28 cellular contexts compared by ENCODE assay signal in genomic region chr16:81416749-81417148, GRCh38.
"Had no signal": no experiment of that assay in that cellular context is flagged by ENCODE, and none has a peak within 500 bp of the region (broad histone marks: within the 10 kb centered on the region; RNA-seq: fewer than 3 reads in every experiment).

No MANE protein-coding gene starts in this region.

- H3K36me3 Mint-ChIP-seq: naive B cell; naive thymus-derived CD8-positive, alpha-beta T cell; stimulated activated effector memory CD8-positive, alpha-beta T cell treated with anti-CD3 and anti-CD28 coated beads, Interleukin-12 subunit alpha, Interleukin-12 subunit beta, amount 100 ng/mL, for 72 hours; type B pancreatic cell had no signal

- H3K4me1 ChIP-seq: parathyroid adenoma, psoas muscle, right lobe of liver, sigmoid colon, stomach, tibial nerve, upper lobe of right lung, uterus had no signal

- H3K79me2 ChIP-seq: parathyroid adenoma had no signal

- H3K4me3 ChIP-seq: ovary, psoas muscle, right lobe of liver, sigmoid colon, stomach, thoracic aorta, thyroid gland, tibial nerve, upper lobe of right lung, uterus had no signal

- ATAC-seq: naive thymus-derived CD8-positive, alpha-beta T cell; psoas muscle; right cardiac atrium; right lobe of liver; stimulated activated effector memory CD8-positive, alpha-beta T cell treated with anti-CD3 and anti-CD28 coated beads, Interleukin-12 subunit alpha, Interleukin-12 subunit beta, amount 100 ng/mL, for 72 hours; stimulated activated naive B cell treated with anti-CD40 and anti-IgM and Interleukin-4, amounts not matched to agents 10 μg/mL and 1 μg/mL and 100 μg/mL, for 72 hours; upper lobe of right lung had no signal

- H3K27ac Mint-ChIP-seq: nephron; progenitor cell of endocrine pancreas; stimulated activated effector memory CD8-positive, alpha-beta T cell treated with anti-CD3 and anti-CD28 coated beads, Interleukin-12 subunit alpha, Interleukin-12 subunit beta, amount 100 ng/mL, for 72 hours; stimulated activated naive B cell treated with anti-CD40 and anti-IgM and Interleukin-4, amounts not matched to agents 10 μg/mL and 1 μg/mL and 100 μg/mL, for 72 hours; stimulated activated naive CD8-positive, alpha-beta T cell treated with anti-CD3 and anti-CD28 coated beads, Interleukin-15, Interleukin-2, amounts not matched to agents 100 ng/mL and 50 ng/mL, for 24 hours; type B pancreatic cell had no signal

- H3K36me3 ChIP-seq: ovary, right lobe of liver, sigmoid colon, stomach, thoracic aorta, thyroid gland, tibial nerve, upper lobe of right lung, uterus had no signal

- H3K27me3 ChIP-seq: ovary, right lobe of liver, sigmoid colon, stomach, thyroid gland, tibial nerve, upper lobe of right lung, uterus had no signal

- H3K9ac ChIP-seq: parathyroid adenoma had no signal

- H3K4me3 Mint-ChIP-seq: naive B cell; naive thymus-derived CD8-positive, alpha-beta T cell; nephron; neural crest cell; stimulated activated effector memory CD8-positive, alpha-beta T cell treated with anti-CD3 and anti-CD28 coated beads, Interleukin-12 subunit alpha, Interleukin-12 subunit beta, amount 100 ng/mL, for 72 hours; stimulated activated naive B cell treated with anti-CD40 and anti-IgM and Interleukin-4, amounts not matched to agents 10 μg/mL and 1 μg/mL and 100 μg/mL, for 72 hours; stimulated activated naive CD8-positive, alpha-beta T cell treated with anti-CD3 and anti-CD28 coated beads, Interleukin-15, Interleukin-2, amounts not matched to agents 100 ng/mL and 50 ng/mL, for 24 hours; type B pancreatic cell had no signal

- H3K9me3 ChIP-seq: ovary, psoas muscle, right lobe of liver, sigmoid colon, stomach, thoracic aorta, thyroid gland, upper lobe of right lung, uterus had no signal

- H3K9me3 Mint-ChIP-seq: naive B cell; naive thymus-derived CD8-positive, alpha-beta T cell; neural crest cell; stimulated activated effector memory CD8-positive, alpha-beta T cell treated with anti-CD3 and anti-CD28 coated beads, Interleukin-12 subunit alpha, Interleukin-12 subunit beta, amount 100 ng/mL, for 72 hours; stimulated activated naive B cell treated with anti-CD40 and anti-IgM and Interleukin-4, amounts not matched to agents 10 μg/mL and 1 μg/mL and 100 μg/mL, for 72 hours; stimulated activated naive CD8-positive, alpha-beta T cell treated with anti-CD3 and anti-CD28 coated beads, Interleukin-15, Interleukin-2, amounts not matched to agents 100 ng/mL and 50 ng/mL, for 24 hours; type B pancreatic cell had no signal

- H3K4me1 Mint-ChIP-seq: stimulated activated effector memory CD8-positive, alpha-beta T cell treated with anti-CD3 and anti-CD28 coated beads, Interleukin-12 subunit alpha, Interleukin-12 subunit beta, amount 100 ng/mL, for 72 hours had no signal

- DNase-seq: naive B cell; naive thymus-derived CD8-positive, alpha-beta T cell; occipital lobe; ovary; psoas muscle; right cardiac atrium; right lobe of liver; sigmoid colon; small intestine; stimulated activated CD4-positive, alpha-beta T cell treated with anti-CD3 and anti-CD28 coated beads, Interleukin-15, amount 100 ng/mL, for 24 hours; stimulated activated CD4-positive, alpha-beta T cell treated with anti-CD3 and anti-CD28 coated beads, Interleukin-2, amount 100 ng/mL, for 24 hours; stimulated activated CD4-positive, alpha-beta T cell treated with anti-CD3 and anti-CD28 coated beads, Interleukin-2, amount 100 ng/mL, for 48 hours; stimulated activated CD4-positive, alpha-beta T cell treated with anti-CD3 and anti-CD28 coated beads, Interleukin-4, amount 100 ng/mL, for 24 hours; stimulated activated naive B cell treated with anti-CD40 and anti-IgM and Interleukin-4, amounts not matched to agents 10 μg/mL and 1 μg/mL and 100 μg/mL, for 72 hours; stimulated activated naive CD4-positive, alpha-beta T cell treated with Interleukin-2 at 50 U/mL for 16 hours; stomach; thyroid gland; upper lobe of right lung; uterus had no signal

- H3K27ac ChIP-seq: ovary, parathyroid adenoma, psoas muscle, right lobe of liver, sigmoid colon, stomach, thoracic aorta, thyroid gland, tibial nerve, upper lobe of right lung, uterus had no signal

- H3K27me3 Mint-ChIP-seq: naive B cell; naive thymus-derived CD8-positive, alpha-beta T cell; stimulated activated naive B cell treated with anti-CD40 and anti-IgM and Interleukin-4, amounts not matched to agents 10 μg/mL and 1 μg/mL and 100 μg/mL, for 72 hours; stimulated activated naive CD8-positive, alpha-beta T cell treated with anti-CD3 and anti-CD28 coated beads, Interleukin-15, Interleukin-2, amounts not matched to agents 100 ng/mL and 50 ng/mL, for 24 hours; type B pancreatic cell had no signal

- H2AFZ ChIP-seq: parathyroid adenoma had no signal
